In genomic region chr2:24124003-24124585, GRCh38 we compare ENCODE assay signal across 8 cellular contexts. TPM values are rescaled to one million over a fixed set of nuclear protein-coding genes. Genes with fewer than 3 reads are reported as not detected.
DNase-seq lines count a peak whose midpoint lies in the region; ATAC-seq and TF ChIP-seq lines count a peak whose summit lies in the region.

No MANE protein-coding gene starts in this region.

- peaks cover 2% of the 10 kb centered on the region for H3K36me3 Mint-ChIP-seq in activated CD4-positive, alpha-beta T cell treated with anti-CD3 and anti-CD28 coated beads for 36 hours (ENCODE audit: low read depth)

- H3K4me3 ChIP-seq in osteoblast (ENCODE audit: insufficient read depth, low read length) = peak overlapping the region; percentile 87

- intact Hi-C loops in activated CD4-positive, alpha-beta T cell treated with anti-CD3 and anti-CD28 coated beads for 36 hours (cut with DNase I, micrococcal nuclease) = no loop called here

- H3K4me1 Mint-ChIP-seq in activated CD4-positive, alpha-beta T cell treated with anti-CD3 and anti-CD28 coated beads for 36 hours = peaks cover 9% of the 10 kb centered on the region

- H3K4me1 ChIP-seq in osteoblast (ENCODE audit: insufficient read depth, low read length) = peaks cover 14% of the 10 kb centered on the region

- H3K27ac ChIP-seq in RWPE1 = peak overlapping the region; percentile 72
- H3K27ac ChIP-seq in epithelial cell of prostate = peak overlapping the region; percentile 64
- peak overlapping the region; percentile 87 for H3K27ac ChIP-seq in osteoblast (ENCODE audit: low read depth, low read length)

- no peaks in the 10 kb centered on the region for H3K9me3 ChIP-seq in osteoblast (ENCODE audit: low read depth, low read length)

- no peaks in the 10 kb centered on the region for H3K27me3 Mint-ChIP-seq in activated CD4-positive, alpha-beta T cell treated with anti-CD3 and anti-CD28 coated beads for 36 hours

- CTCF ChIA-PET in activated CD4-positive, alpha-beta T cell treated with anti-CD3 and anti-CD28 coated beads for 36 hours (lab: Charles Lee) = interaction anchor here (0.6 to 3.0 kb wide), 4 partner anchors 10 to 314 kb away, joined by 3 to 14 read pairs (median 4); partner anchors contain the start of gene TP53I3
- CTCF ChIA-PET in RWPE1 (lab: Yijun Ruan, JAX) = interaction anchor here (1.0 to 2.3 kb wide), 2 partner anchors 20 to 40 kb away, joined by 4 to 10 read pairs; partner anchors contain the start of gene TP53I3

- ATAC-seq in activated CD4-positive, alpha-beta T cell treated with anti-CD3 and anti-CD28 coated beads for 36 hours = no peak
- ATAC-seq in HG02938 (IDR thresholded peaks at IDR 0.05; ENCODE audit: unreplicated experiment) = peak; percentile 26

- H2AFZ ChIP-seq in osteoblast (ENCODE audit: low read length) = peak overlapping the region; percentile 96

- H3K27ac Mint-ChIP-seq in activated CD4-positive, alpha-beta T cell treated with anti-CD3 and anti-CD28 coated beads for 36 hours = peak overlapping the region; percentile 78

- no peaks in the 10 kb centered on the region for H4K20me1 ChIP-seq in osteoblast (ENCODE audit: insufficient read depth, low read length)

- DNase-seq in activated CD4-positive, alpha-beta T cell treated with anti-CD3 and anti-CD28 coated beads for 36 hours = no peak
- DNase-seq in activated CD4-positive, alpha-beta T cell treated with anti-CD3 and anti-CD28 coated beads for 48 hours = no peak
- DNase-seq in RWPE1 (ENCODE audit: low spot score) = no peak
- DNase-seq in epithelial cell of prostate (ENCODE audit: low read depth, low spot score) = no peak
- peak; percentile 79 for DNase-seq in osteoblast (ENCODE audit: insufficient read length, low spot score, missing footprints)
- DNase-seq in stimulated activated CD4-positive, alpha-beta T cell treated with anti-CD3 and anti-CD28 coated beads, Interleukin-4, amount 100 ng/mL, for 24 hours = no peak
- DNase-seq in NAMALWA (ENCODE audit: low spot score) = no peak

- H3K9me3 Mint-ChIP-seq in activated CD4-positive, alpha-beta T cell treated with anti-CD3 and anti-CD28 coated beads for 36 hours (ENCODE audit: low read depth) = no peaks in the 10 kb centered on the region

- peak overlapping the region; percentile 75 for H3K4me3 Mint-ChIP-seq in activated CD4-positive, alpha-beta T cell treated with anti-CD3 and anti-CD28 coated beads for 36 hours

- no peaks in the 10 kb centered on the region for H3K27me3 ChIP-seq in osteoblast (ENCODE audit: insufficient read depth, low read length)

- H3K4me2 ChIP-seq in osteoblast (ENCODE audit: insufficient read depth, low read length) = peak overlapping the region; percentile 89

- H3K36me3 ChIP-seq in osteoblast (ENCODE audit: insufficient read depth, low read length) = no peaks in the 10 kb centered on the region

- POLR2A ChIA-PET in activated CD4-positive, alpha-beta T cell treated with anti-CD3 and anti-CD28 coated beads for 36 hours (lab: Charles Lee) = interaction anchor here (1.1 to 1.6 kb wide), 2 partner anchors 77 to 197 kb away, joined by 4 to 5 read pairs; partner anchors contain the start of genes ATAD2B and WDCP
- POLR2A ChIA-PET in RWPE1 (lab: Yijun Ruan, JAX; ENCODE audit: low non-redundant PET) = no interaction called here

- H3K79me2 ChIP-seq in osteoblast (ENCODE audit: insufficient read depth, low read length) = peaks cover 7% of the 10 kb centered on the region

- TF ChIP-seq CTCF in RWPE1 (conservative IDR thresholded peaks at IDR 0.05; ENCODE audit: low read depth) (no peak), osteoblast (IDR thresholded peaks at IDR 0.05; ENCODE audit: extremely low read depth, low read depth, low read length) (no peak)

RNA-seq across cellular contexts. Expression of gene FAM228B, which starts 0.8 kb away (rescaled TPM):
- 10 to 100 TPM in 1 of 2 experiments, 1 to 10 TPM in 1; 5.2 to 10.5 TPM for total RNA-seq in activated CD4-positive, alpha-beta T cell treated with anti-CD3 and anti-CD28 coated beads for 36 hours
- 11.6 and 13.8 TPM in 2 replicates for total RNA-seq in osteoblast

RNA-seq across cellular contexts. Expression of gene PFN4, which starts 1.0 kb away (rescaled TPM):
- under 1 TPM in 1 of 2 experiments, not detected in 1; 0.30 TPM for total RNA-seq in activated CD4-positive, alpha-beta T cell treated with anti-CD3 and anti-CD28 coated beads for 36 hours
- total RNA-seq in osteoblast = 0.88 TPM in 1 of 2 replicates, not detected in the other

RNA-seq across cellular contexts. Expression of gene TP53I3, which starts 39.5 kb away (rescaled TPM):
- 1 to 10 TPM; 1.0 to 1.2 TPM for total RNA-seq in activated CD4-positive, alpha-beta T cell treated with anti-CD3 and anti-CD28 coated beads for 36 hours
- 59.4 and 79.3 TPM in 2 replicates for total RNA-seq in osteoblast

RNA-seq across cellular contexts. Expression of gene SF3B6, which starts 48.0 kb away (rescaled TPM):
- total RNA-seq in activated CD4-positive, alpha-beta T cell treated with anti-CD3 and anti-CD28 coated beads for 36 hours = 100 to 1,000 TPM; 128 to 143 TPM
- total RNA-seq in osteoblast = 96.6 and 109 TPM in 2 replicates

RNA-seq across cellular contexts. Expression of gene FAM228A, which starts 50.8 kb away (rescaled TPM):
- under 1 TPM; 0.16 to 0.28 TPM for total RNA-seq in activated CD4-positive, alpha-beta T cell treated with anti-CD3 and anti-CD28 coated beads for 36 hours
- 1.4 and 1.5 TPM in 2 replicates for total RNA-seq in osteoblast

Comparison
In these comparisons a context has a peak if more than half of its experiments do, and no peak if none do; other contexts are left out.
1. RNA of gene TP53I3, which starts 39.5 kb away (total RNA-seq): 59.4 to 79.3 TPM in osteoblast; 1.0 to 1.2 TPM in activated CD4-positive, alpha-beta T cell treated with anti-CD3 and anti-CD28 coated beads for 36 hours; every median in the first group is over 10 times any median in the second.
2. Peak in every context shown above with its lines, with median percentiles within 50 percentile points of each other: H3K27ac ChIP-seq.